In genomic region chr7:77702451-77703219, GRCh38 we compare ENCODE assay signal across 15 cellular contexts. TPM values are rescaled to one million over a fixed set of nuclear protein-coding genes. Genes with fewer than 3 reads are reported as not detected.
DNase-seq lines count a peak whose midpoint lies in the region; ATAC-seq, FAIRE-seq and TF ChIP-seq lines count a peak whose summit lies in the region.
"Had no signal": no experiment of that assay in that cellular context is flagged by ENCODE, and none has a peak within 500 bp of the region (broad histone marks: within the 10 kb centered on the region; RNA-seq: fewer than 3 reads in every experiment).

No MANE protein-coding gene starts in this region.

- H3F3A ChIP-seq in Loucy (ENCODE audit: low read depth) = no peaks in the 10 kb centered on the region

- peaks cover 45% of the 10 kb centered on the region for H3K4me1 ChIP-seq in Loucy (ENCODE audit: insufficient read depth, low read length, poor library complexity, severe bottlenecking)

- TF ChIP-seq CTCF in Loucy (conservative IDR thresholded peaks at IDR 0.05; ENCODE audit: low read length) = no peak
- no peak for TF ChIP-seq CTCF in osteocyte (IDR thresholded peaks at IDR 0.05)

- H3K79me2 ChIP-seq in Loucy (ENCODE audit: insufficient read depth, low read length) = peaks cover 100% of the 10 kb centered on the region

- peak overlapping the region; percentile 49 for H3K4me3 ChIP-seq in Loucy (ENCODE audit: low read length, poor library complexity, severe bottlenecking)
- H3K4me3 ChIP-seq: body of pancreas had no signal

- H3K4me2 ChIP-seq in Loucy (ENCODE audit: low read depth, low read length, poor library complexity, severe bottlenecking) = peak overlapping the region; percentile 94

- no peaks in the 10 kb centered on the region for H3K9me3 Mint-ChIP-seq in central memory CD8-positive, alpha-beta T cell
- no peaks in the 10 kb centered on the region for H3K9me3 Mint-ChIP-seq in osteocyte (ENCODE audit: unreplicated experiment)
- H3K9me3 Mint-ChIP-seq: activated T-helper 1 cell treated with anti-CD3 and anti-CD28 coated beads, Interleukin-12 subunit alpha, Interleukin-12 subunit beta, Interleukin-2, Interleukin-4 antibody, amounts not matched to agents 30 ng/mL and 10 ng/mL and 1 ng/mL, durations not matched to agents 14 hours and 24 hours and 36 hours had no signal

- H3K36me3 ChIP-seq in Loucy (ENCODE audit: insufficient read depth, low read length) = peaks cover 7% of the 10 kb centered on the region; the same call in 1 of the 2 replicates

- no peak overlapping the region for H2AFZ ChIP-seq in Loucy (ENCODE audit: low read length)

- H3K9ac ChIP-seq in Loucy (ENCODE audit: low read depth, low read length, poor library complexity, severe bottlenecking) = peak overlapping the region; percentile 8

- H3K4me1 Mint-ChIP-seq in central memory CD8-positive, alpha-beta T cell = peaks cover 50% of the 10 kb centered on the region
- peaks cover 41% of the 10 kb centered on the region for H3K4me1 Mint-ChIP-seq in osteocyte (ENCODE audit: unreplicated experiment)

- no peak for FAIRE-seq in HTR-8/SVneo (lab: Jason Lieb, UNC)

- H3K27ac Mint-ChIP-seq in central memory CD8-positive, alpha-beta T cell (ENCODE audit: low read depth) = peak overlapping the region; percentile 13
- peak overlapping the region; percentile 16 for H3K27ac Mint-ChIP-seq in osteocyte (ENCODE audit: unreplicated experiment)
- H3K27ac Mint-ChIP-seq: activated T-helper 1 cell treated with anti-CD3 and anti-CD28 coated beads, Interleukin-12 subunit alpha, Interleukin-12 subunit beta, Interleukin-2, Interleukin-4 antibody, amounts not matched to agents 30 ng/mL and 10 ng/mL and 1 ng/mL, durations not matched to agents 14 hours and 24 hours and 36 hours had no signal

- no peaks in the 10 kb centered on the region for H3K27me3 ChIP-seq in Loucy (ENCODE audit: insufficient read depth, low read length, poor library complexity, severe bottlenecking)
- H3K27me3 ChIP-seq: body of pancreas had no signal

- ATAC-seq in activated CD4-positive, CD25-positive, alpha-beta regulatory T cell treated with anti-CD3 and anti-CD28 coated beads, Interleukin-2, amount 50 U/mL, for 24 hours = peak; percentile 14 to 22
- no peak for ATAC-seq in central memory CD8-positive, alpha-beta T cell (replicated peaks; ENCODE audit: extremely low read depth, poor library complexity, severe bottlenecking)
- ATAC-seq: body of pancreas, HCT116, left cardiac atrium had no signal

- peak overlapping the region; percentile 12 for H3K4me3 Mint-ChIP-seq in central memory CD8-positive, alpha-beta T cell
- H3K4me3 Mint-ChIP-seq in osteocyte (ENCODE audit: unreplicated experiment) = no peak overlapping the region
- H3K4me3 Mint-ChIP-seq: activated T-helper 1 cell treated with anti-CD3 and anti-CD28 coated beads, Interleukin-12 subunit alpha, Interleukin-12 subunit beta, Interleukin-2, Interleukin-4 antibody, amounts not matched to agents 30 ng/mL and 10 ng/mL and 1 ng/mL, durations not matched to agents 14 hours and 24 hours and 36 hours had no signal

- H3K36me3 Mint-ChIP-seq in central memory CD8-positive, alpha-beta T cell (ENCODE audit: insufficient read depth) = peaks cover 10% of the 10 kb centered on the region
- H3K36me3 Mint-ChIP-seq in osteocyte (ENCODE audit: unreplicated experiment) = peaks cover 7% of the 10 kb centered on the region

- no peaks in the 10 kb centered on the region for H3K27me3 Mint-ChIP-seq in central memory CD8-positive, alpha-beta T cell
- H3K27me3 Mint-ChIP-seq in osteocyte (ENCODE audit: unreplicated experiment) = no peaks in the 10 kb centered on the region

- H4K20me1 ChIP-seq in Loucy (ENCODE audit: insufficient read depth, low read length, poor library complexity, severe bottlenecking) = peaks cover 83% of the 10 kb centered on the region

- no peaks in the 10 kb centered on the region for H3K9me3 ChIP-seq in Loucy (ENCODE audit: insufficient read depth, low read depth, low read length)
- H3K9me3 ChIP-seq: body of pancreas had no signal

- no peaks in the 10 kb centered on the region for H3K9me2 ChIP-seq in Loucy (replicated peaks; ENCODE audit: low read depth, low read length)

- no peak for DNase-seq in activated CD4-positive, CD25-positive, alpha-beta regulatory T cell (lab: John Stamatoyannopoulos, UW)
- DNase-seq in central memory CD8-positive, alpha-beta T cell (ENCODE audit: low spot score in 2 of 2) = no peak
- DNase-seq in osteocyte (ENCODE audit: extremely low spot score, unreplicated experiment) (no peak), NCI-H446 treated with DMSO at 0.1 percent for 48 hours (lab: John Stamatoyannopoulos, UW) (no peak), inferior parietal cortex (ENCODE audit: extremely low spot score) (no peak), HTR-8/SVneo (ENCODE audit: insufficient read length, low spot score) (no peak)
- DNase-seq: body of pancreas, DMS79 treated with DMSO at 0.1 percent for 48 hours, left cardiac atrium, NCI-H1417 treated with DMSO at 0.1 percent for 48 hours, NCI-H510A treated with DMSO at 0.1 percent for 48 hours had no signal

RNA-seq across cellular contexts. Expression of gene RSBN1L, which starts 6.4 kb away (rescaled TPM):
- 13.0 and 14.2 TPM in 2 replicates for total RNA-seq in osteocyte
